In the genomic region with DNA sequence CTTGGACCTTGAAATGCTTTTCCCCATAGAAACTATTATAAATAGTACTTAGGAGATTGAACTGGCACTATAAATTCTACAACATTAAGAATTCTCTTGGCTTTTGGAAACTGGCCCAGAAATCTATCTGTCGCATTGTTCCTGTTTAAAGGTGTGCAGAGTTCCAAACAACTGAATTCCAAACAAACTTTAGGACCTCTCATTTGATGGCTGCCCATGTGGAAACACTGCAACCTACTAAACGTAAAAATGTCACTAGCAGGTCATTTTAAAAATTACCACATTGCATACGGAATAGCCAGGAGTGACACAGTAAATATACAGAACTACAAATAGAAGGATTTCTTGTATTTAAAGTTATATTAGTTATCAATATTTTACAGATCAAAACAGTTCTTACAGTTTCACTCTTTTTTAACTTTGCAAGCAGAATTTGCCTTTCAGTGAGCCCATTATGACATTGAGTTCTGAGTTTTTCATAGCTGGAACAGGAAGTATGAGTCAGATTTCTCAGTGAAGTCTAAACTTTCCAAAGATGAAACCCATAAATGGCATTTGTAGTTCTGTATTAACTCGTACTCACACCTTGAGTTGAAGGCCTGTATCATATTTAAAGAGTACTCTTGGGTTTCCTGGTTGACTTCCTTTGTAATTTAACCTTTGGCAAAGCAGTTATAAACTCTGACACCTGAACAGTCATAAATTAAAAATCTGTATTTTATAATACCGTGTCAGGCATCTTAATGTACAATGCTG, we compare ENCODE assay signal across 8 cellular contexts.
DNase-seq lines count a peak whose midpoint lies in the region; ATAC-seq, FAIRE-seq and TF ChIP-seq lines count a peak whose summit lies in the region.

No MANE protein-coding gene starts in this region.

- H3K4me3 Mint-ChIP-seq in Caco-2 (ENCODE audit: unreplicated experiment): no peak overlapping the region

- no peaks in the 10 kb centered on the region for H3K9me3 Mint-ChIP-seq in Caco-2 (ENCODE audit: unreplicated experiment)

- H3K36me3 Mint-ChIP-seq in Caco-2 (ENCODE audit: insufficient read depth, unreplicated experiment): no peaks in the 10 kb centered on the region

- TF ChIP-seq CTCF in OCI-LY3 (IDR thresholded peaks at IDR 0.05; ENCODE audit: low read depth, low read length) (no peak), epithelial cell of proximal tubule (conservative IDR thresholded peaks at IDR 0.05; ENCODE audit: low read depth, low read length) (no peak), Caco-2 (IDR thresholded peaks at IDR 0.05; ENCODE audit: insufficient read depth in 1 of 2, low read depth in 1 of 2, low read length in 1 of 2, severe bottlenecking in 1 of 2, unreplicated experiment in 1 of 2) (no peak)

- intact Hi-C loops in Caco-2 (cut with micrococcal nuclease; ENCODE audit: unreplicated experiment): no loop called here

- H4K20me1 ChIP-seq in OCI-LY3 (ENCODE audit: insufficient read depth, low read length): no peaks in the 10 kb centered on the region

- peak; percentile 99 for ATAC-seq in GM18517 (IDR thresholded peaks at IDR 0.05; ENCODE audit: unreplicated experiment)
- ATAC-seq in HG02938 (IDR thresholded peaks at IDR 0.05; ENCODE audit: unreplicated experiment): peak; percentile 95

- DNase-seq in AG08395 (ENCODE audit: low spot score) (peak; percentile 48), epithelial cell of proximal tubule (ENCODE audit: low read depth) (peak; percentile 54), urothelium cell line (ENCODE audit: low spot score) (peak; percentile 13), Caco-2 (no peak), amygdala (lab: John Stamatoyannopoulos, UW) (no peak)

- peaks cover 9% of the 10 kb centered on the region for H3K4me1 Mint-ChIP-seq in Caco-2 (ENCODE audit: low read depth, unreplicated experiment)

- CTCF ChIA-PET in Caco-2 (lab: Charles Lee): no interaction called here

- no peaks in the 10 kb centered on the region for H3K79me2 ChIP-seq in OCI-LY3 (ENCODE audit: low read length)

- H3K4me1 ChIP-seq in OCI-LY3 (ENCODE audit: low read length): peaks cover 63% of the 10 kb centered on the region
- H3K4me1 ChIP-seq in Caco-2: no peaks in the 10 kb centered on the region

- H3K27ac ChIP-seq in OCI-LY3 (ENCODE audit: low read length): peak overlapping the region; percentile 89

- H3K4me3 ChIP-seq in OCI-LY3 (ENCODE audit: low read length): peak overlapping the region; percentile 37
- peak overlapping the region; percentile 5 for H3K4me3 ChIP-seq in epithelial cell of proximal tubule (ENCODE audit: low read depth, low read length)
- no peak overlapping the region for H3K4me3 ChIP-seq in Caco-2 (ENCODE audit: low read depth, low read length)

- peak overlapping the region; percentile 71 for H3K9ac ChIP-seq in OCI-LY3 (ENCODE audit: low read length)

- POLR2A ChIA-PET in Caco-2 (lab: Charles Lee): no interaction called here

- H3K36me3 ChIP-seq in OCI-LY3 (replicated peaks; ENCODE audit: low read depth, low read length) (no peaks in the 10 kb centered on the region), Caco-2 (ENCODE audit: control insufficient read depth, insufficient read depth, low read length) (no peaks in the 10 kb centered on the region)

- H3K4me2 ChIP-seq in OCI-LY3 (ENCODE audit: low read length): peak overlapping the region; percentile 69

- H3K27me3 ChIP-seq in OCI-LY3 (ENCODE audit: low read depth, low read length) (no peaks in the 10 kb centered on the region), Caco-2 (replicated peaks; ENCODE audit: control insufficient read depth, insufficient read depth, low read length) (no peaks in the 10 kb centered on the region)

- no peaks in the 10 kb centered on the region for H3K9me3 ChIP-seq in OCI-LY3 (ENCODE audit: insufficient read depth, low read length)
- H3K9me3 ChIP-seq in Caco-2: no peaks in the 10 kb centered on the region

- no peaks in the 10 kb centered on the region for H3K27me3 Mint-ChIP-seq in Caco-2 (ENCODE audit: insufficient read depth, unreplicated experiment)

- no peak for FAIRE-seq in urothelium cell line (lab: Jason Lieb, UNC)

- H2AFZ ChIP-seq in OCI-LY3 (ENCODE audit: low read depth, low read length): no peak overlapping the region

- no TSS peak for BruUV-seq in Caco-2 (replicated peaks; lab: Mats Ljungman, UMichigan)

- H3K27ac Mint-ChIP-seq in Caco-2 (ENCODE audit: unreplicated experiment): no peak overlapping the region

Comparison
In these comparisons a context has a peak if more than half of its experiments do, and no peak if none do; other contexts are left out.
1. DNase-seq: peak in AG08395 (single experiment), epithelial cell of proximal tubule (single experiment) and urothelium cell line (single experiment); none in Caco-2 (0 of 2) and amygdala (0 of 56).